1 cellular context compared by ENCODE assay signal in the genomic region with DNA sequence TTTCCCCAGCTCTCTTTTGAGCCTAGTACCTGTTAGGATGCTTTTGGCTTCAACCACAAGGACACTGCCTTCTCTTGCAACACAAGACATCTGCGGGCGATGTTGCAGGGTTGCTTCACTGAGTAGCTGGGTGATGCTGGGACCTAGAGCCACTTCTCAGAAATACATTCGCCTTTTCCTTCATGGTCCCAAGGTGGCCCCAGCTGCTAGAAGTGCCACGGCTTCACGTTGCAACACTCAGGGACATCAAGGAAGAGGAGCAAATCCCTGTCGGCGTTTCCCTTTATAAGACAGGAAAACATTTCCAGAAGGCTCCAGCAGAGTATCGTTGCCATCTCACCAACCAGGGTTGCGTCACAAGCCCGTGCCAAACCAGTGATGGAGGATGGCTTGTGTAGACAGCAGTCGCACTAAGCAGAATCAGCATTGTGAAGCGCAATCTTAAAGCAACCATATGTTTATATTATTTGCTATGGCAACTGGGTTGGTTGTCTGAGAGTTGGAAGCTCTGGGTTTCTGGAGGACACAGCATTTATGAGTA.
TF ChIP-seq lines count a peak whose summit lies in the region.

No MANE protein-coding gene starts in this region.

TF ChIP-seq in GM23338, 12 proteins besides CTCF, POLR2A, EP300 and RAD21:
- TF ChIP-seq, protein P1, sequence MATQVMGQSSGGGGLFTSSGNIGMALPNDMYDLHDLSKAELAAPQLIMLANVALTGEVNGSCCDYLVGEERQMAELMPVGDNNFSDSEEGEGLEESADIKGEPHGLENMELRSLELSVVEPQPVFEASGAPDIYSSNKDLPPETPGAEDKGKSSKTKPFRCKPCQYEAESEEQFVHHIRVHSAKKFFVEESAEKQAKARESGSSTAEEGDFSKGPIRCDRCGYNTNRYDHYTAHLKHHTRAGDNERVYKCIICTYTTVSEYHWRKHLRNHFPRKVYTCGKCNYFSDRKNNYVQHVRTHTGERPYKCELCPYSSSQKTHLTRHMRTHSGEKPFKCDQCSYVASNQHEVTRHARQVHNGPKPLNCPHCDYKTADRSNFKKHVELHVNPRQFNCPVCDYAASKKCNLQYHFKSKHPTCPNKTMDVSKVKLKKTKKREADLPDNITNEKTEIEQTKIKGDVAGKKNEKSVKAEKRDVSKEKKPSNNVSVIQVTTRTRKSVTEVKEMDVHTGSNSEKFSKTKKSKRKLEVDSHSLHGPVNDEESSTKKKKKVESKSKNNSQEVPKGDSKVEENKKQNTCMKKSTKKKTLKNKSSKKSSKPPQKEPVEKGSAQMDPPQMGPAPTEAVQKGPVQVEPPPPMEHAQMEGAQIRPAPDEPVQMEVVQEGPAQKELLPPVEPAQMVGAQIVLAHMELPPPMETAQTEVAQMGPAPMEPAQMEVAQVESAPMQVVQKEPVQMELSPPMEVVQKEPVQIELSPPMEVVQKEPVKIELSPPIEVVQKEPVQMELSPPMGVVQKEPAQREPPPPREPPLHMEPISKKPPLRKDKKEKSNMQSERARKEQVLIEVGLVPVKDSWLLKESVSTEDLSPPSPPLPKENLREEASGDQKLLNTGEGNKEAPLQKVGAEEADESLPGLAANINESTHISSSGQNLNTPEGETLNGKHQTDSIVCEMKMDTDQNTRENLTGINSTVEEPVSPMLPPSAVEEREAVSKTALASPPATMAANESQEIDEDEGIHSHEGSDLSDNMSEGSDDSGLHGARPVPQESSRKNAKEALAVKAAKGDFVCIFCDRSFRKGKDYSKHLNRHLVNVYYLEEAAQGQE (IDR thresholded peaks at IDR 0.05; ENCODE audit: unreplicated experiment) = no peak
- TF ChIP-seq, protein P2, sequence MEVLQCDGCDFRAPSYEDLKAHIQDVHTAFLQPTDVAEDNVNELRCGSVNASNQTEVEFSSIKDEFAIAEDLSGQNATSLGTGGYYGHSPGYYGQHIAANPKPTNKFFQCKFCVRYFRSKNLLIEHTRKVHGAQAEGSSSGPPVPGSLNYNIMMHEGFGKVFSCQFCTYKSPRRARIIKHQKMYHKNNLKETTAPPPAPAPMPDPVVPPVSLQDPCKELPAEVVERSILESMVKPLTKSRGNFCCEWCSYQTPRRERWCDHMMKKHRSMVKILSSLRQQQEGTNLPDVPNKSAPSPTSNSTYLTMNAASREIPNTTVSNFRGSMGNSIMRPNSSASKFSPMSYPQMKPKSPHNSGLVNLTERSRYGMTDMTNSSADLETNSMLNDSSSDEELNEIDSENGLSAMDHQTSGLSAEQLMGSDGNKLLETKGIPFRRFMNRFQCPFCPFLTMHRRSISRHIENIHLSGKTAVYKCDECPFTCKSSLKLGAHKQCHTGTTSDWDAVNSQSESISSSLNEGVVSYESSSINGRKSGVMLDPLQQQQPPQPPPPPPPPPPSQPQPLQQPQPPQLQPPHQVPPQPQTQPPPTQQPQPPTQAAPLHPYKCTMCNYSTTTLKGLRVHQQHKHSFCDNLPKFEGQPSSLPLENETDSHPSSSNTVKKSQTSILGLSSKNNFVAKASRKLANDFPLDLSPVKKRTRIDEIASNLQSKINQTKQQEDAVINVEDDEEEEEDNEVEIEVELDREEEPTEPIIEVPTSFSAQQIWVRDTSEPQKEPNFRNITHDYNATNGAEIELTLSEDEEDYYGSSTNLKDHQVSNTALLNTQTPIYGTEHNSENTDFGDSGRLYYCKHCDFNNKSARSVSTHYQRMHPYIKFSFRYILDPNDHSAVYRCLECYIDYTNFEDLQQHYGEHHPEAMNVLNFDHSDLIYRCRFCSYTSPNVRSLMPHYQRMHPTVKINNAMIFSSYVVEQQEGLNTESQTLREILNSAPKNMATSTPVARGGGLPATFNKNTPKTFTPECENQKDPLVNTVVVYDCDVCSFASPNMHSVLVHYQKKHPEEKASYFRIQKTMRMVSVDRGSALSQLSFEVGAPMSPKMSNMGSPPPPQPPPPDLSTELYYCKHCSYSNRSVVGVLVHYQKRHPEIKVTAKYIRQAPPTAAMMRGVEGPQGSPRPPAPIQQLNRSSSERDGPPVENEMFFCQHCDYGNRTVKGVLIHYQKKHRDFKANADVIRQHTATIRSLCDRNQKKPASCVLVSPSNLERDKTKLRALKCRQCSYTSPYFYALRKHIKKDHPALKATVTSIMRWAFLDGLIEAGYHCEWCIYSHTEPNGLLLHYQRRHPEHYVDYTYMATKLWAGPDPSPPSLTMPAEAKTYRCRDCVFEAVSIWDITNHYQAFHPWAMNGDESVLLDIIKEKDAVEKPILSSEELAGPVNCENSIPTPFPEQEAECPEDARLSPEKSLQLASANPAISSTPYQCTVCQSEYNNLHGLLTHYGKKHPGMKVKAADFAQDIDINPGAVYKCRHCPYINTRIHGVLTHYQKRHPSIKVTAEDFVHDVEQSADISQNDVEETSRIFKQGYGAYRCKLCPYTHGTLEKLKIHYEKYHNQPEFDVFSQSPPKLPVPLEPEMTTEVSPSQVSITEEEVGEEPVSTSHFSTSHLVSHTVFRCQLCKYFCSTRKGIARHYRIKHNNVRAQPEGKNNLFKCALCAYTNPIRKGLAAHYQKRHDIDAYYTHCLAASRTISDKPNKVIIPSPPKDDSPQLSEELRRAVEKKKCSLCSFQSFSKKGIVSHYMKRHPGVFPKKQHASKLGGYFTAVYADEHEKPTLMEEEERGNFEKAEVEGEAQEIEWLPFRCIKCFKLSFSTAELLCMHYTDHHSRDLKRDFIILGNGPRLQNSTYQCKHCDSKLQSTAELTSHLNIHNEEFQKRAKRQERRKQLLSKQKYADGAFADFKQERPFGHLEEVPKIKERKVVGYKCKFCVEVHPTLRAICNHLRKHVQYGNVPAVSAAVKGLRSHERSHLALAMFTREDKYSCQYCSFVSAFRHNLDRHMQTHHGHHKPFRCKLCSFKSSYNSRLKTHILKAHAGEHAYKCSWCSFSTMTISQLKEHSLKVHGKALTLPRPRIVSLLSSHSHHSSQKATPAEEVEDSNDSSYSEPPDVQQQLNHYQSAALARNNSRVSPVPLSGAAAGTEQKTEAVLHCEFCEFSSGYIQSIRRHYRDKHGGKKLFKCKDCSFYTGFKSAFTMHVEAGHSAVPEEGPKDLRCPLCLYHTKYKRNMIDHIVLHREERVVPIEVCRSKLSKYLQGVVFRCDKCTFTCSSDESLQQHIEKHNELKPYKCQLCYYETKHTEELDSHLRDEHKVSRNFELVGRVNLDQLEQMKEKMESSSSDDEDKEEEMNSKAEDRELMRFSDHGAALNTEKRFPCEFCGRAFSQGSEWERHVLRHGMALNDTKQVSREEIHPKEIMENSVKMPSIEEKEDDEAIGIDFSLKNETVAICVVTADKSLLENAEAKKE (CRISPR knock-in tag; IDR thresholded peaks at IDR 0.05) = no peak
- no peak for TF ChIP-seq ZNF114 (CRISPR knock-in tag; IDR thresholded peaks at IDR 0.05)
- TF ChIP-seq STAT1 (IDR thresholded peaks at IDR 0.05; ENCODE audit: unreplicated experiment) = no peak
- TF ChIP-seq ZNF331 (CRISPR knock-in tag; IDR thresholded peaks at IDR 0.05; ENCODE audit: low read depth) = no peak
- TF ChIP-seq EZH2phosphoT487 (IDR thresholded peaks at IDR 0.05; ENCODE audit: unreplicated experiment) = no peak
TF ChIP-seq in GM23338: peak in this region for 0.
